ENCODE assay signal across 27 cellular contexts in the genomic region with DNA sequence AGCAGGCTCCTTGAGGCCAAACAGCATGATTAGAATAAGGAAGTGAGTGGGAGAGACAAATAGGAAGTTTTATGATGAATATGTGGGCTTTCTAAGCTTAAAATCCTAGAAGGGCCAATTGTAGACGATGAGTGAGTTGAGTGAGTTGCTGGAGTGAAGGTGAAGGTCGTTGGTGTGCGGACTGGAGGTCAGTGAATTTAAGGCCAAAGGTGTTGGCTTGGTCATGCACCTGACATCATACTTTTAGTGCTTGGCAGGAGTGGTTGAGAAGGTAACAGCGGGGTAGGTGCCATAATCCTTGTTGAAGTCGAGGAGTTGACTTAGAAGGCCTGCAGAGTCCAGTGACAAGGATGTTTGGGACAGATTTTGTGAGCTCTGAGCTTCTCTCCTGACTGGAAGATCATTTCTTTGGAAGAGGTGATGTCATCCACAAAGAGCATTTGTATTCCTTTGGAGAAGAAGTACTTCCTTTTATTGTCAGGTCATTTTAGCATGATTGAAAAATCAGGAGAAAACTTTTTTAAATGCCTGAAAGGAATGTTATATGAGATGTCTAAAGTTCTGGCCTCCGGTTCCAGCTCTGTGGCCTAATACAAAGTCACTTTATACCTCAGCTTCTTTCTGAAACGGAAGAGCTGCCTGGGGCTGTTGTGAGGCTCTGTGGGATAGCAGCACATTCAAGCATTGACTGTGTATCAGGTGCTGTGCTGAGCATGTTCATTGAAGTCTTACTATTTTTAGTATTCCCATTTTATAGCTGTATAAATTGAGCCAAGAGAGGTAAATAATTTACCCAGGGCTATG. TPM values are rescaled to one million over a fixed set of nuclear protein-coding genes. Genes with fewer than 3 reads are reported as not detected.
"Had no signal": no experiment of that assay in that cellular context is flagged by ENCODE, and none has a peak within 500 bp of the region (broad histone marks: within the 10 kb centered on the region; RNA-seq: fewer than 3 reads in every experiment).

No MANE protein-coding gene starts in this region.

- H3K36me3 Mint-ChIP-seq: activated CD8-positive, alpha-beta memory T cell treated with anti-CD3 and anti-CD28 coated beads, Interleukin-2, amount 10 ng/mL, durations not matched to agents 7 days and 5 days; activated naive CD4-positive, alpha-beta T cell treated with anti-CD3 and anti-CD28 coated beads, Interleukin-2, amount 50 U/mL, for 72 hours; T-cell had no signal

- H3K4me1 Mint-ChIP-seq: activated B cell treated with CpG ODN at 0.5 μM for 24 hours; activated CD8-positive, alpha-beta memory T cell treated with anti-CD3 and anti-CD28 coated beads, Interleukin-2, amount 10 ng/mL, durations not matched to agents 7 days and 5 days; T-cell had no signal

- H3K36me3 ChIP-seq: breast epithelium, heart left ventricle, neutrophil, ovary, transverse colon had no signal

- H3K27ac ChIP-seq: heart left ventricle, neutrophil, ovary, testis, transverse colon had no signal

- H3K27me3 Mint-ChIP-seq: activated B cell treated with CpG ODN at 0.5 μM for 24 hours; activated CD8-positive, alpha-beta memory T cell treated with anti-CD3 and anti-CD28 coated beads, Interleukin-2, amount 10 ng/mL, durations not matched to agents 7 days and 5 days; T-cell had no signal

- H3K4me3 ChIP-seq: breast epithelium, heart left ventricle, ovary, smooth muscle cell, testis, transverse colon had no signal

- H3K9me3 Mint-ChIP-seq: activated B cell treated with CpG ODN at 0.5 μM for 24 hours; activated naive CD4-positive, alpha-beta T cell treated with anti-CD3 and anti-CD28 coated beads, Interleukin-2, amount 50 U/mL, for 72 hours; T-cell; T-helper 2 cell treated with Interferon-gamma antibody and Interleukin-4, amounts not matched to agents 5 μg/mL and 100 μg/mL, for 36 hours had no signal

- DNase-seq: activated B cell treated with CpG ODN at 0.5 μM for 24 hours; activated CD4-positive, alpha-beta T cell treated with anti-CD3 and anti-CD28 coated beads, Interleukin-2, amount 50 U/mL, for 1 hour; activated CD8-positive, alpha-beta memory T cell treated with anti-CD3 and anti-CD28 coated beads, Interleukin-2, amount 10 ng/mL, durations not matched to agents 7 days and 5 days; activated CD8-positive, alpha-beta T cell treated with anti-CD3 and anti-CD28 coated beads, Interleukin-2, amount 10 ng/mL, durations not matched to agents 7 days and 5 days; activated naive CD4-positive, alpha-beta T cell; activated T-cell treated with anti-CD3 and anti-CD28 coated beads, Interleukin-2, amount 50 U/mL, for 48 hours; central memory CD4-positive, alpha-beta T cell; foreskin fibroblast; heart left ventricle; kidney glomerular epithelial cell; left ventricle myocardium superior; mammary epithelial cell; ovary; stimulated activated CD4-positive, alpha-beta T cell treated with anti-CD3 and anti-CD28 coated beads, Interleukin-15, amount 100 ng/mL, for 24 hours; stimulated activated naive CD4-positive, alpha-beta T cell treated with Interleukin-2 at 50 U/mL for 16 hours; T-cell; testis; transverse colon had no signal

- H3K9me3 ChIP-seq: breast epithelium, heart left ventricle, neutrophil, ovary, testis, transverse colon had no signal

- H3K27me3 ChIP-seq: breast epithelium, heart left ventricle, neutrophil, ovary, testis had no signal

- ATAC-seq: activated CD8-positive, alpha-beta memory T cell treated with anti-CD3 and anti-CD28 coated beads, Interleukin-2, amount 10 ng/mL, durations not matched to agents 7 days and 5 days; activated CD8-positive, alpha-beta T cell treated with anti-CD3 and anti-CD28 coated beads, Interleukin-2, amount 10 ng/mL, durations not matched to agents 7 days and 5 days; activated naive CD4-positive, alpha-beta T cell treated with anti-CD3 and anti-CD28 coated beads, Interleukin-2, amount 50 U/mL, for 72 hours; esophagus mucosa; heart left ventricle; left ventricle myocardium superior; T-cell had no signal

- H3K27ac Mint-ChIP-seq: activated B cell treated with CpG ODN at 0.5 μM for 24 hours; activated CD8-positive, alpha-beta memory T cell treated with anti-CD3 and anti-CD28 coated beads, Interleukin-2, amount 10 ng/mL, durations not matched to agents 7 days and 5 days; activated CD8-positive, alpha-beta T cell treated with anti-CD3 and anti-CD28 coated beads, Interleukin-2, amount 10 ng/mL, durations not matched to agents 7 days and 5 days; activated naive CD4-positive, alpha-beta T cell treated with anti-CD3 and anti-CD28 coated beads, Interleukin-2, amount 50 U/mL, for 72 hours; nephron; progenitor cell of endocrine pancreas; T-cell; T-helper 2 cell treated with Interferon-gamma antibody and Interleukin-4, amounts not matched to agents 5 μg/mL and 100 μg/mL, for 36 hours had no signal

- H3K4me1 ChIP-seq: breast epithelium, heart left ventricle, testis, transverse colon had no signal

- H3K4me3 Mint-ChIP-seq: activated B cell treated with CpG ODN at 0.5 μM for 24 hours; activated CD8-positive, alpha-beta memory T cell treated with anti-CD3 and anti-CD28 coated beads, Interleukin-2, amount 10 ng/mL, durations not matched to agents 7 days and 5 days; activated CD8-positive, alpha-beta T cell treated with anti-CD3 and anti-CD28 coated beads, Interleukin-2, amount 10 ng/mL, durations not matched to agents 7 days and 5 days; nephron; T-cell; T-helper 2 cell treated with Interferon-gamma antibody and Interleukin-4, amounts not matched to agents 5 μg/mL and 100 μg/mL, for 36 hours had no signal

- H3K4me2 ChIP-seq: smooth muscle cell had no signal

RNA-seq across cellular contexts. Expression of gene TBX2, which starts 53.6 kb away (rescaled TPM):
- total RNA-seq: activated B cell treated with CpG ODN at 0.5 μM for 24 hours; activated CD8-positive, alpha-beta memory T cell treated with anti-CD3 and anti-CD28 coated beads, Interleukin-2, amount 10 ng/mL, durations not matched to agents 7 days and 5 days; activated CD8-positive, alpha-beta T cell treated with anti-CD3 and anti-CD28 coated beads, Interleukin-2, amount 10 ng/mL, durations not matched to agents 7 days and 5 days; activated naive CD4-positive, alpha-beta T cell treated with anti-CD3 and anti-CD28 coated beads, Interleukin-2, amount 50 U/mL, for 72 hours; endothelial cell of umbilical vein had no signal
- polyA plus RNA-seq: endothelial cell of umbilical vein, mammary epithelial cell had no signal
